ENCODE assay signal across 25 cellular contexts in the genomic region with DNA sequence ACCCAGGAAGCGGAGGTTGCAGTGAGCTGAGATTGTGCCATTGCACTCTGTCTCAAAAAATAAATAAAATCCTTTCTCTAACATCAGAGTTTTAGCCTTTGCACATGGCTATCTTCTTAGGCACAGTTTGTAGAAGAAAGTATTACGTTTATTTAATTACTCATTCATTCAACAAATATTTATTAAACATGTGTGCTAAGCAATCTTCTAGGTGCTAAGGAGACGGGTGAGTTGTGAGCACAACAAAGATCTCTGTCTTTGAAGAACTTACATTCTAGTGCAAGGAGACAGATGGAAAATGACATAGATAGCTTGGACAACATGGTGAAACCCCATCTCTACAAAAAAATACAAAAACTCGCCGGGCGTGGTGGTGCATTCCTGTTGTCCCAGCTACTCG.
DNase-seq lines count a peak whose midpoint lies in the region; ATAC-seq and TF ChIP-seq lines count a peak whose summit lies in the region.
"Had no signal": no experiment of that assay in that cellular context is flagged by ENCODE, and none has a peak within 500 bp of the region (broad histone marks: within the 10 kb centered on the region; RNA-seq: fewer than 3 reads in every experiment).

No MANE protein-coding gene starts in this region.

- peaks cover 8% of the 10 kb centered on the region for H3K36me3 Mint-ChIP-seq in Calu3 (ENCODE audit: insufficient read depth, unreplicated experiment)
- no peaks in the 10 kb centered on the region for H3K36me3 Mint-ChIP-seq in activated CD4-positive, alpha-beta memory T cell treated with anti-CD3 and anti-CD28 coated beads for 36 hours
- H3K36me3 Mint-ChIP-seq: CD8-positive, alpha-beta T cell had no signal

- intact Hi-C loops in Calu3 (cut with micrococcal nuclease; ENCODE audit: unreplicated experiment): loop anchor here (10.0 kb wide), 1 partner anchor 126 kb away; no protein-coding TSS in a partner anchor
- intact Hi-C loops in thyroid gland (cut with DNase I): no loop called here
- intact Hi-C loops in activated CD4-positive, alpha-beta memory T cell treated with anti-CD3 and anti-CD28 coated beads for 36 hours (cut with micrococcal nuclease): no loop called here

- no peak overlapping the region for H3K4me3 ChIP-seq in LNCaP clone FGC (ENCODE audit: low read depth, low read length)
- H3K4me3 ChIP-seq in RWPE2 (ENCODE audit: severe bottlenecking): no peak overlapping the region
- no peak overlapping the region for H3K4me3 ChIP-seq in thyroid gland (replicated peaks in 1 of 3)
- no peak overlapping the region for H3K4me3 ChIP-seq in MG63
- H3K4me3 ChIP-seq: K562, SK-N-MC had no signal

- no peaks in the 10 kb centered on the region for H3K36me3 ChIP-seq in RWPE2 (ENCODE audit: low read depth)
- H3K36me3 ChIP-seq in thyroid gland: no peaks in the 10 kb centered on the region
- no peaks in the 10 kb centered on the region for H3K36me3 ChIP-seq in MG63

- CTCF ChIA-PET in Calu3 (lab: Charles Lee): no interaction called here
- CTCF ChIA-PET in activated CD4-positive, alpha-beta memory T cell treated with anti-CD3 and anti-CD28 coated beads for 36 hours (lab: Charles Lee): no interaction called here

- no peaks in the 10 kb centered on the region for H3K9me3 Mint-ChIP-seq in Calu3 (ENCODE audit: low read depth, unreplicated experiment)
- no peaks in the 10 kb centered on the region for H3K9me3 Mint-ChIP-seq in activated CD4-positive, alpha-beta memory T cell treated with anti-CD3 and anti-CD28 coated beads for 36 hours

- H3K27me3 ChIP-seq in RWPE2 (ENCODE audit: insufficient read depth, poor library complexity, severe bottlenecking) (no peaks in the 10 kb centered on the region), thyroid gland (no peaks in the 10 kb centered on the region), MG63 (no peaks in the 10 kb centered on the region)

- TF ChIP-seq POLR2A in thyroid gland (IDR thresholded peaks at IDR 0.05): no peak

- WGBS in thyroid gland, 2 donors: 85 to 88% methylated on average over 7 of the region's 7 CpGs

- H3K4me1 ChIP-seq in RWPE2 (ENCODE audit: insufficient read depth, poor library complexity, severe bottlenecking) (peaks cover 11% of the 10 kb centered on the region), thyroid gland (peaks cover 23 to 30% of the 10 kb centered on the region in 2 donors)

- H3K27me3 Mint-ChIP-seq in Calu3 (ENCODE audit: unreplicated experiment): no peaks in the 10 kb centered on the region
- no peaks in the 10 kb centered on the region for H3K27me3 Mint-ChIP-seq in activated CD4-positive, alpha-beta memory T cell treated with anti-CD3 and anti-CD28 coated beads for 36 hours
- H3K27me3 Mint-ChIP-seq: B cell had no signal

- H3K4me3 Mint-ChIP-seq in Calu3 (ENCODE audit: low read depth, unreplicated experiment): no peak overlapping the region
- no peak overlapping the region for H3K4me3 Mint-ChIP-seq in activated CD4-positive, alpha-beta memory T cell treated with anti-CD3 and anti-CD28 coated beads for 36 hours
- H3K4me3 Mint-ChIP-seq: B cell; CD8-positive, alpha-beta T cell had no signal

- TF ChIP-seq CTCF in Calu3 (IDR thresholded peaks at IDR 0.05; ENCODE audit: unreplicated experiment): no peak
- no peak for TF ChIP-seq CTCF in LNCaP clone FGC (IDR thresholded peaks at IDR 0.05; ENCODE audit: control insufficient read depth, extremely low read depth, insufficient read depth)
- TF ChIP-seq CTCF in RWPE2 (IDR thresholded peaks at IDR 0.05; ENCODE audit: poor library complexity, severe bottlenecking): no peak
- no peak for TF ChIP-seq CTCF in thyroid gland (IDR thresholded peaks at IDR 0.05)

- peaks cover 35% of the 10 kb centered on the region for H3K4me1 Mint-ChIP-seq in Calu3 (ENCODE audit: low read depth, unreplicated experiment)
- no peaks in the 10 kb centered on the region for H3K4me1 Mint-ChIP-seq in activated CD4-positive, alpha-beta memory T cell treated with anti-CD3 and anti-CD28 coated beads for 36 hours (ENCODE audit: low read depth)
- H3K4me1 Mint-ChIP-seq: B cell had no signal

- peak; percentile 28; the same call in 2 of the 3 replicates for ATAC-seq in RWPE2 (ENCODE audit: low read depth)
- ATAC-seq: CD8-positive, alpha-beta T cell; HepG2; K562 had no signal

- H3K27ac ChIP-seq in RWPE2 (ENCODE audit: poor library complexity, severe bottlenecking): no peak overlapping the region
- H3K27ac ChIP-seq in thyroid gland: peak overlapping the region in 2 of 3 donors; percentile 72 to 82
- H3K27ac ChIP-seq: SK-N-MC had no signal

- DNase-seq in Calu3 (no peak), LNCaP clone FGC (ENCODE audit: low read depth) (peak; percentile 19), RWPE2 (ENCODE audit: low spot score) (no peak), thyroid gland (no peak), kidney glomerular epithelial cell (lab: John Stamatoyannopoulos, UW) (no peak), MG63 (no peak)
- DNase-seq in activated CD4-positive, alpha-beta memory T cell treated with anti-CD3 and anti-CD28 coated beads for 36 hours: no peak
- DNase-seq: CD8-positive, alpha-beta T cell; DMS153; DND-41; Kasumi-1; NCI-H1048; NCI-H1417 treated with DMSO at 0.1 percent for 48 hours; NCI-H1694 treated with DMSO at 0.1 percent for 48 hours; NCI-H2081 treated with DMSO at 0.1 percent for 48 hours; NCI-H2171; NCI-H226; NCI-H510A treated with DMSO at 0.1 percent for 48 hours; NCI-H748 treated with DMSO at 0.1 percent for 48 hours; RPMI8226; SIG-M5 had no signal

- BruUV-seq in Calu3 (replicated peaks; lab: Mats Ljungman, UMichigan): no TSS peak

- H3K9me3 ChIP-seq in RWPE2 (ENCODE audit: severe bottlenecking): no peaks in the 10 kb centered on the region
- H3K9me3 ChIP-seq in thyroid gland: no peaks in the 10 kb centered on the region
- no peaks in the 10 kb centered on the region for H3K9me3 ChIP-seq in MG63

- H3K27ac Mint-ChIP-seq in Calu3 (ENCODE audit: unreplicated experiment): peak overlapping the region; percentile 69
- H3K27ac Mint-ChIP-seq in activated CD4-positive, alpha-beta memory T cell treated with anti-CD3 and anti-CD28 coated beads for 36 hours: no peak overlapping the region
- H3K27ac Mint-ChIP-seq: B cell; CD8-positive, alpha-beta T cell had no signal

- POLR2A ChIA-PET in activated CD4-positive, alpha-beta memory T cell treated with anti-CD3 and anti-CD28 coated beads for 36 hours (lab: Charles Lee): no interaction called here
